Comparison of ENCODE assay signal across 9 cellular contexts in the genomic region with DNA sequence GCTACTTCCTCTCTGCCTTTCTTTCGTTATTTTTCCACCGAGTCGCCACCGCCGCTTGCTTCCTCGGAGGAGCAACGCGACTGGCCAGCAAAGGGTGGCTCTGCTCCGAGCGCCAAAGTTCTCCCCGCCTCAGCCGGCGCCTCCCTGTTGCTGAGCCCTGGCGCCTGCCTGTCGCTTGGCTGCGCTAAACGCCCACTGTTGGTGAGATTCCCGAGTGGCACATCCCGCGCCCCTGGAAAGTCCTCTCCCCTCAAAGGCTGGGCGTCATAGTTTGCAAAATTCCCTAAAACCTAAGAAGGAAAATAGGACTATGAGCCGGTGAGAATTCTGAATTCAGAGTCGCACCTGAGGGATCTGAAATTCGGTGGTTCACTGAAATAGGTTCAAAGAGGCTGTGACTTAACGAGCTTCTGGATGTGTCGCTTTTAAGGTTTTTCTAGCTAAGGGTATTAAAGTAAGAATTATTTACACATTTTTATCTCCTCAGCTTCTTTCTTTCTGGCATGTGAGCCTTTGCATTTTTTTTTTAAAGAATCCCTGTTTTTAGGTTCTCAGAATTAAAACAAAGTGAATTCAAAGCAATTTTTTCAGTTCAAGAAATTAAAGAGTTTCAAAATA.
DNase-seq lines count a peak whose midpoint lies in the region; ATAC-seq and TF ChIP-seq lines count a peak whose summit lies in the region.
"Had no signal": no experiment of that assay in that cellular context is flagged by ENCODE, and none has a peak within 500 bp of the region (broad histone marks: within the 10 kb centered on the region; RNA-seq: fewer than 3 reads in every experiment).

Gene GRIN3A (minus strand): TSS at position 82 of the 618 bp plus-strand sequence. CDS start 668 bp downstream, outside the sequence.

- peak within 1 kb of the TSS; percentile 1 for H3K4me3 ChIP-seq in endocrine pancreas (ENCODE audit: control insufficient read depth, insufficient read depth, low read length)

- H3K36me3 ChIP-seq in endocrine pancreas (ENCODE audit: control insufficient read depth, insufficient read depth, low read length): no peaks in the 10 kb centered on the region

- no peaks in the 10 kb centered on the region for H3K27me3 ChIP-seq in endocrine pancreas (ENCODE audit: control insufficient read depth, insufficient read depth, low read length)

- peaks cover 2% of the 10 kb centered on the region for H3K9me3 Mint-ChIP-seq in nephron

- ATAC-seq in HG02884 (IDR thresholded peaks at IDR 0.05; ENCODE audit: unreplicated experiment) (no peak), GM19455 (IDR thresholded peaks at IDR 0.05; ENCODE audit: unreplicated experiment) (no peak), GM21390 (IDR thresholded peaks at IDR 0.05; ENCODE audit: unreplicated experiment) (no peak)
- ATAC-seq: HCT116 had no signal

- peak within 1 kb of the TSS; percentile 72 for H3K9ac ChIP-seq in endocrine pancreas (ENCODE audit: control insufficient read depth, insufficient read depth, low read length)

- no peaks in the 10 kb centered on the region for H3K4me1 ChIP-seq in endocrine pancreas (ENCODE audit: control insufficient read depth, insufficient read depth, low read length)

- peaks cover 52% of the 10 kb centered on the region for H3K27me3 Mint-ChIP-seq in nephron (ENCODE audit: low read depth)

- peak within 1 kb of the TSS in 1 of 3 experiments; percentile 52 for H3K27ac Mint-ChIP-seq in nephron

- no peaks in the 10 kb centered on the region for H3K9me3 ChIP-seq in endocrine pancreas (ENCODE audit: control insufficient read depth, low read length)

- peak within 1 kb of the TSS; percentile 89 to 94 (median 93) for H3K4me3 Mint-ChIP-seq in nephron

- peaks cover 24% of the 10 kb centered on the region for H3K4me1 Mint-ChIP-seq in nephron

- DNase-seq in EL (peak; percentile 1), NCI-H2171 (lab: John Stamatoyannopoulos, UW) (peak; percentile 31), cerebellar cortex (ENCODE audit: low spot score) (no peak)

- H3K36me3 Mint-ChIP-seq in nephron (ENCODE audit: low read depth): no peaks in the 10 kb centered on the region

- peak; percentile 16 to 44 (median 21) for TF ChIP-seq CTCF in nephron (IDR thresholded peaks at IDR 0.05; ENCODE audit: unreplicated experiment in 3 of 3)
